Comparison of ENCODE assay signal across 9 cellular contexts in the genomic region with DNA sequence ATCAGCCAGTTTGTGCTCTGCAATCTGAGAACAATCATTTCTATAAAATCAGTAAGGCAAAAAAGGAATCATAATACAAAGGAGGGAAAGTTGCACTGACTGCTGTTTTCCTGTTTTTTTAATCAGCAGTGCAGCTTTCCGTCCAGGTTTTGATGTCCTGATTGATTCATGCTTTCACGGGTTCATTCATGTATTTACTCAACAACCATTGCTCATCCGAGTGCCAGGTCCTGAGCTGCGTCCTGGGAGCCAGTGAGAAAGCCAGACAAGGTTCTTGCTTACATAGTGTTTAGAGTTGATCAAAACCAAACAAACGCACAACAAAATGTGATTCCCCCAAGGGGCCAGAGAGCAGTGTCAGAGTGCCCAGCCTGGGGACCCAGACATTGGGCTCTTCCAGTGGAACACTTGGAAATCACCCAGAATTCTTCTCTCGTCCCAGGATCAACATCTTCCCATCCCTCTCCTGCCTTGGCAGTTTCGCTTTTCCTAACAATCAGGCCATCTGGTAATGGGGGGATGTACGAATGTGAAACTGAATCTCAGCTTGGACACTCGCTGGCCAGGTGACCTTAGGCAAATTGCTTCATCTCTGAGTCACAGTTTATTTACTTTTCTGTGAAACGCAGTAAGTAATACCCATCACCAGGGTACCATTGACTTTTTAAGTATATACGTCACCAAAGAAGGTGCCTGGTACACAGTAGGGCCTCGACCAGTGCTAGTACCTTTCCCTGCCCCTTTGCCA. TPM values are rescaled to one million over a fixed set of nuclear protein-coding genes. Genes with fewer than 3 reads are reported as not detected.
DNase-seq lines count a peak whose midpoint lies in the region; ATAC-seq and TF ChIP-seq lines count a peak whose summit lies in the region.
"Had no signal": no experiment of that assay in that cellular context is flagged by ENCODE, and none has a peak within 500 bp of the region (broad histone marks: within the 10 kb centered on the region; RNA-seq: fewer than 3 reads in every experiment).

No MANE protein-coding gene starts in this region.

- DNase-seq in HPDE6-E6E7 (ENCODE audit: extremely low spot score) (peak; percentile 69), Peyer's patch (no peak), esophagus muscularis mucosa (ENCODE audit: extremely low spot score) (no peak), prostate gland (ENCODE audit: low spot score) (no peak)
- DNase-seq: KBM-7 had no signal

- no peak for TF ChIP-seq EP300 in esophagus muscularis mucosa (IDR thresholded peaks at IDR 0.05)

- H3K27ac ChIP-seq in Peyer's patch (peak overlapping the region; percentile 7 to 73 (median 55)), esophagus muscularis mucosa (replicated peaks in 1 of 4) (peak overlapping the region; percentile 55 to 78 (median 72)), prostate gland (peak overlapping the region; percentile 2 to 35)

- peaks cover 0 to 45% (median 0%) of the 10 kb centered on the region in 4 donors for H3K4me1 ChIP-seq in Peyer's patch
- H3K4me1 ChIP-seq in esophagus muscularis mucosa: peaks cover 52 to 58% (median 57%) of the 10 kb centered on the region in 4 donors
- no peaks in the 10 kb centered on the region for H3K4me1 ChIP-seq in prostate gland (replicated peaks)
- H3K4me1 ChIP-seq: HAP-1 had no signal

- intact Hi-C loops in esophagus muscularis mucosa (cut with DNase I): no loop called here
- intact Hi-C loops in prostate gland (cut with DNase I): loop anchor here (2.0 kb wide), 1 partner anchor 37 kb away; no protein-coding TSS in a partner anchor

- ATAC-seq in GM21576 (IDR thresholded peaks at IDR 0.05; ENCODE audit: unreplicated experiment) (no peak), GM21529 (IDR thresholded peaks at IDR 0.05; ENCODE audit: unreplicated experiment) (no peak), HG03354 (IDR thresholded peaks at IDR 0.05; ENCODE audit: poor library complexity, severe bottlenecking, unreplicated experiment) (no peak)

- TF ChIP-seq POLR2A in Peyer's patch (IDR thresholded peaks at IDR 0.05): no peak
- TF ChIP-seq POLR2A in esophagus muscularis mucosa (IDR thresholded peaks at IDR 0.05; ENCODE audit: low read depth): no peak
- no peak for TF ChIP-seq POLR2A in prostate gland (IDR thresholded peaks at IDR 0.05)

- H3K27me3 ChIP-seq in Peyer's patch: no peaks in the 10 kb centered on the region
- H3K27me3 ChIP-seq in esophagus muscularis mucosa: no peaks in the 10 kb centered on the region
- no peaks in the 10 kb centered on the region for H3K27me3 ChIP-seq in prostate gland (replicated peaks; ENCODE audit: insufficient read depth)

- no peaks in the 10 kb centered on the region for H3K9me3 ChIP-seq in Peyer's patch
- H3K9me3 ChIP-seq in esophagus muscularis mucosa: no peaks in the 10 kb centered on the region
- no peaks in the 10 kb centered on the region for H3K9me3 ChIP-seq in prostate gland
- H3K9me3 ChIP-seq: HAP-1 had no signal

- WGBS in esophagus muscularis mucosa: 31% methylated on average over 12 of the region's 12 CpGs
- WGBS in prostate gland: 24% methylated on average over 12 of the region's 12 CpGs

- TF ChIP-seq CTCF in Peyer's patch (IDR thresholded peaks at IDR 0.05): no peak
- TF ChIP-seq CTCF in esophagus muscularis mucosa (IDR thresholded peaks at IDR 0.05): no peak
- no peak for TF ChIP-seq CTCF in prostate gland (IDR thresholded peaks at IDR 0.05)

- no peaks in the 10 kb centered on the region for H3K36me3 ChIP-seq in Peyer's patch
- H3K36me3 ChIP-seq in esophagus muscularis mucosa: no peaks in the 10 kb centered on the region
- no peaks in the 10 kb centered on the region for H3K36me3 ChIP-seq in prostate gland
- H3K36me3 ChIP-seq: HAP-1 had no signal

- H3K4me3 ChIP-seq in Peyer's patch: peak overlapping the region in 1 of 4 donors; percentile 22
- peak overlapping the region in 2 of 4 donors; percentile 10 to 35 for H3K4me3 ChIP-seq in esophagus muscularis mucosa
- H3K4me3 ChIP-seq in prostate gland: no peak overlapping the region
- H3K4me3 ChIP-seq: HAP-1 had no signal

RNA-seq across cellular contexts. Expression of gene C1QL1, which starts 13.3 kb away (rescaled TPM):
- total RNA-seq in Peyer's patch (1 to 10 TPM in 1 of 4 donors, under 1 TPM in 1, not detected in 2; 0.67 to 3.3 TPM), esophagus muscularis mucosa (10 to 100 TPM in 1 of 4 donors, 1 to 10 TPM in 3; 3.7 to 10.1 (median 6.3) TPM), prostate gland (1 to 10 TPM in 1 of 2 donors, under 1 TPM in 1; 0.87 to 1.1 TPM)

RNA-seq across cellular contexts. Expression of gene KIF18B, which starts 33.8 kb away (rescaled TPM):
- 10 to 100 TPM in 1 of 4 donors, 1 to 10 TPM in 3; 3.4 to 40.4 (median 6.8) TPM for total RNA-seq in Peyer's patch
- total RNA-seq in esophagus muscularis mucosa: under 1 TPM in 1 of 4 donors, not detected in 3; 0.17 TPM
- 1 to 10 TPM; 1.8 to 2.5 TPM for total RNA-seq in prostate gland

Comparison
In these comparisons a context has a peak if more than half of its experiments do, and no peak if none do; other contexts are left out.
1. H3K27ac ChIP-seq: peak in every context shown above with its lines; median percentile 72 in esophagus muscularis mucosa; 55 in Peyer's patch; 18 in prostate gland.